In genomic region chr1:156464335-156464734, GRCh38 we compare ENCODE assay signal across 1 cellular context.
TF ChIP-seq lines count a peak whose summit lies in the region.

No MANE protein-coding gene starts in this region.

TF ChIP-seq in HepG2, 621 proteins besides CTCF, POLR2A, EP300 and RAD21 (continued from another document):
- TF ChIP-seq, protein P1, sequence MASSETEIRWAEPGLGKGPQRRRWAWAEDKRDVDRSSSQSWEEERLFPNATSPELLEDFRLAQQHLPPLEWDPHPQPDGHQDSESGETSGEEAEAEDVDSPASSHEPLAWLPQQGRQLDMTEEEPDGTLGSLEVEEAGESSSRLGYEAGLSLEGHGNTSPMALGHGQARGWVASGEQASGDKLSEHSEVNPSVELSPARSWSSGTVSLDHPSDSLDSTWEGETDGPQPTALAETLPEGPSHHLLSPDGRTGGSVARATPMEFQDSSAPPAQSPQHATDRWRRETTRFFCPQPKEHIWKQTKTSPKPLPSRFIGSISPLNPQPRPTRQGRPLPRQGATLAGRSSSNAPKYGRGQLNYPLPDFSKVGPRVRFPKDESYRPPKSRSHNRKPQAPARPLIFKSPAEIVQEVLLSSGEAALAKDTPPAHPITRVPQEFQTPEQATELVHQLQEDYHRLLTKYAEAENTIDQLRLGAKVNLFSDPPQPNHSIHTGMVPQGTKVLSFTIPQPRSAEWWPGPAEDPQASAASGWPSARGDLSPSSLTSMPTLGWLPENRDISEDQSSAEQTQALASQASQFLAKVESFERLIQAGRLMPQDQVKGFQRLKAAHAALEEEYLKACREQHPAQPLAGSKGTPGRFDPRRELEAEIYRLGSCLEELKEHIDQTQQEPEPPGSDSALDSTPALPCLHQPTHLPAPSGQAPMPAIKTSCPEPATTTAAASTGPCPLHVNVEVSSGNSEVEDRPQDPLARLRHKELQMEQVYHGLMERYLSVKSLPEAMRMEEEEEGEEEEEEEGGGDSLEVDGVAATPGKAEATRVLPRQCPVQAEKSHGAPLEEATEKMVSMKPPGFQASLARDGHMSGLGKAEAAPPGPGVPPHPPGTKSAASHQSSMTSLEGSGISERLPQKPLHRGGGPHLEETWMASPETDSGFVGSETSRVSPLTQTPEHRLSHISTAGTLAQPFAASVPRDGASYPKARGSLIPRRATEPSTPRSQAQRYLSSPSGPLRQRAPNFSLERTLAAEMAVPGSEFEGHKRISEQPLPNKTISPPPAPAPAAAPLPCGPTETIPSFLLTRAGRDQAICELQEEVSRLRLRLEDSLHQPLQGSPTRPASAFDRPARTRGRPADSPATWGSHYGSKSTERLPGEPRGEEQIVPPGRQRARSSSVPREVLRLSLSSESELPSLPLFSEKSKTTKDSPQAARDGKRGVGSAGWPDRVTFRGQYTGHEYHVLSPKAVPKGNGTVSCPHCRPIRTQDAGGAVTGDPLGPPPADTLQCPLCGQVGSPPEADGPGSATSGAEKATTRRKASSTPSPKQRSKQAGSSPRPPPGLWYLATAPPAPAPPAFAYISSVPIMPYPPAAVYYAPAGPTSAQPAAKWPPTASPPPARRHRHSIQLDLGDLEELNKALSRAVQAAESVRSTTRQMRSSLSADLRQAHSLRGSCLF (CRISPR knock-in tag; IDR thresholded peaks at IDR 0.05; ENCODE audit: borderline replicate concordance): no peak
- no peak for TF ChIP-seq ZNF30 (CRISPR knock-in tag; IDR thresholded peaks at IDR 0.05)
- TF ChIP-seq IRF2 (CRISPR knock-in tag; IDR thresholded peaks at IDR 0.05): no peak
- TF ChIP-seq, protein P2, sequence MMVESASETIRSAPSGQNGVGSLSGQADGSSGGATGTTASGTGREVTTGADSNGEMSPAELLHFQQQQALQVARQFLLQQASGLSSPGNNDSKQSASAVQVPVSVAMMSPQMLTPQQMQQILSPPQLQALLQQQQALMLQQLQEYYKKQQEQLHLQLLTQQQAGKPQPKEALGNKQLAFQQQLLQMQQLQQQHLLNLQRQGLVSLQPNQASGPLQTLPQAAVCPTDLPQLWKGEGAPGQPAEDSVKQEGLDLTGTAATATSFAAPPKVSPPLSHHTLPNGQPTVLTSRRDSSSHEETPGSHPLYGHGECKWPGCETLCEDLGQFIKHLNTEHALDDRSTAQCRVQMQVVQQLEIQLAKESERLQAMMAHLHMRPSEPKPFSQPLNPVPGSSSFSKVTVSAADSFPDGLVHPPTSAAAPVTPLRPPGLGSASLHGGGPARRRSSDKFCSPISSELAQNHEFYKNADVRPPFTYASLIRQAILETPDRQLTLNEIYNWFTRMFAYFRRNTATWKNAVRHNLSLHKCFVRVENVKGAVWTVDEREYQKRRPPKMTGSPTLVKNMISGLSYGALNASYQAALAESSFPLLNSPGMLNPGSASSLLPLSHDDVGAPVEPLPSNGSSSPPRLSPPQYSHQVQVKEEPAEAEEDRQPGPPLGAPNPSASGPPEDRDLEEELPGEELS (CRISPR knock-in tag; IDR thresholded peaks at IDR 0.05): no peak
